ENCODE assay signal across 7 cellular contexts in genomic region chr18:80257579-80258543, GRCh38. TPM values are rescaled to one million over a fixed set of nuclear protein-coding genes. Genes with fewer than 3 reads are reported as not detected.
A peak's percentile ranks its signal among the peaks of the same experiment; 100 is the strongest.
DNase-seq lines count a peak whose midpoint lies in the region; ATAC-seq and TF ChIP-seq lines count a peak whose summit lies in the region.
"Not testable (repeated sequence)": the region's sequence is repeated elsewhere in the genome, so short reads cannot be mapped to it uniquely, and the experiment has no call there.

No MANE protein-coding gene starts in this region.

- H3K4me1 Mint-ChIP-seq in activated CD4-positive, alpha-beta memory T cell treated with anti-CD3 and anti-CD28 coated beads, Interleukin-2, amount 10 ng/mL, durations not matched to agents 7 days and 5 days; naive thymus-derived CD4-positive, alpha-beta T cell: not testable (repeated sequence)
- peaks cover 18% of the 10 kb centered on the region for H3K4me1 Mint-ChIP-seq in MCF 10A (ENCODE audit: insufficient read depth, unreplicated experiment)

- not testable (repeated sequence) for H3K27ac ChIP-seq in naive thymus-derived CD4-positive, alpha-beta T cell (ENCODE audit: low read depth, low read length)

- H3K4me3 Mint-ChIP-seq in activated CD4-positive, alpha-beta memory T cell treated with anti-CD3 and anti-CD28 coated beads, Interleukin-2, amount 10 ng/mL, durations not matched to agents 7 days and 5 days; MCF 10A (ENCODE audit: unreplicated experiment); naive thymus-derived CD4-positive, alpha-beta T cell: not testable (repeated sequence)

- not testable (repeated sequence) for H3K27ac Mint-ChIP-seq in activated CD4-positive, alpha-beta memory T cell treated with anti-CD3 and anti-CD28 coated beads, Interleukin-2, amount 10 ng/mL, durations not matched to agents 7 days and 5 days; MCF 10A (ENCODE audit: low read depth, unreplicated experiment); naive thymus-derived CD4-positive, alpha-beta T cell

- BruUV-seq in MCF 10A (replicated peaks; lab: Mats Ljungman, UMichigan), result not testable (repeated sequence)

- not testable (repeated sequence) for H3K4me1 ChIP-seq in naive thymus-derived CD4-positive, alpha-beta T cell (ENCODE audit: control insufficient read depth in 2 of 2, insufficient read depth in 2 of 2, low read length in 2 of 2)

- H3K27me3 Mint-ChIP-seq in activated CD4-positive, alpha-beta memory T cell treated with anti-CD3 and anti-CD28 coated beads, Interleukin-2, amount 10 ng/mL, durations not matched to agents 7 days and 5 days; MCF 10A (ENCODE audit: insufficient read depth, unreplicated experiment): not testable (repeated sequence)
- peaks cover 3 to 13% (median 7%) of the 10 kb centered on the region in 5 donors for H3K27me3 Mint-ChIP-seq in naive thymus-derived CD4-positive, alpha-beta T cell

- H3K9me3 Mint-ChIP-seq in activated CD4-positive, alpha-beta memory T cell treated with anti-CD3 and anti-CD28 coated beads, Interleukin-2, amount 10 ng/mL, durations not matched to agents 7 days and 5 days; MCF 10A (ENCODE audit: unreplicated experiment); naive thymus-derived CD4-positive, alpha-beta T cell: not testable (repeated sequence)

- ATAC-seq in naive thymus-derived CD4-positive, alpha-beta T cell, result not testable (repeated sequence)

- peak; percentile 78 for TF ChIP-seq CTCF in GM12865 (IDR thresholded peaks at IDR 0.05; ENCODE audit: insufficient read depth, low read depth, low read length, missing control alignments)
- TF ChIP-seq CTCF in MCF 10A (IDR thresholded peaks at IDR 0.05; ENCODE audit: unreplicated experiment), result peak; percentile 84

- DNase-seq in GM12865 (ENCODE audit: low read depth) (peak; percentile 62), NCI-H460 (ENCODE audit: extremely low read depth, low read depth) (peak; percentile 48), MCF 10A (ENCODE audit: unreplicated experiment) (peak; percentile 71), head of caudate nucleus (peak; percentile 61 to 93 (median 85))
- DNase-seq in activated CD4-positive, alpha-beta memory T cell treated with anti-CD3 and anti-CD28 coated beads, Interleukin-2, amount 10 ng/mL, durations not matched to agents 7 days and 5 days, result peak; percentile 63
- DNase-seq in naive thymus-derived CD4-positive, alpha-beta T cell, result peak in 5 of 9 donors; percentile 7 to 55 (median 22)
- DNase-seq in stimulated activated CD4-positive, alpha-beta T cell treated with anti-CD3 and anti-CD28 coated beads, Interleukin-2, amount 100 ng/mL, for 4 hours (ENCODE audit: low read depth), result peak; percentile 29

- intact Hi-C loops in MCF 10A (cut with micrococcal nuclease), result loop anchor here (1.0 kb wide), 1 partner anchor 87 kb away; no protein-coding TSS in a partner anchor
- intact Hi-C loops in head of caudate nucleus (cut with DNase I), result not testable (repeated sequence)
- intact Hi-C loops in naive thymus-derived CD4-positive, alpha-beta T cell (cut with micrococcal nuclease), result loop anchor here in 1 of 2 donors (1.0 kb wide), 1 partner anchor 101 kb away; no protein-coding TSS in a partner anchor

- CTCF ChIA-PET in activated CD4-positive, alpha-beta memory T cell treated with anti-CD3 and anti-CD28 coated beads, Interleukin-2, amount 10 ng/mL, durations not matched to agents 7 days and 5 days (lab: Charles Lee), result interaction anchor here (3.1 kb wide), 1 partner anchor 86 kb away, joined by 14 read pairs; no protein-coding TSS in a partner anchor
- CTCF ChIA-PET in MCF 10A (lab: Yijun Ruan, JAX), result interaction anchor here (0.6 to 5.0 kb wide), 9 partner anchors 56 to 101 kb away, joined by 3 to 78 read pairs (median 4); no protein-coding TSS in a partner anchor
- CTCF ChIA-PET in naive thymus-derived CD4-positive, alpha-beta T cell (lab: Charles Lee), result not testable (repeated sequence)

- not testable (repeated sequence) for H3K9me3 ChIP-seq in naive thymus-derived CD4-positive, alpha-beta T cell (ENCODE audit: control insufficient read depth in 2 of 3, low read length in 3 of 3)

- H3K4me3 ChIP-seq in GM12865 (ENCODE audit: low read depth, low read length); naive thymus-derived CD4-positive, alpha-beta T cell (ENCODE audit: low read length): not testable (repeated sequence)

- not testable (repeated sequence) for H3K27me3 ChIP-seq in naive thymus-derived CD4-positive, alpha-beta T cell (ENCODE audit: control insufficient read depth in 2 of 2, insufficient read depth in 2 of 2, low read length in 2 of 2)

- POLR2A ChIA-PET in activated CD4-positive, alpha-beta memory T cell treated with anti-CD3 and anti-CD28 coated beads, Interleukin-2, amount 10 ng/mL, durations not matched to agents 7 days and 5 days (lab: Charles Lee); naive thymus-derived CD4-positive, alpha-beta T cell (lab: Charles Lee): not testable (repeated sequence)
- POLR2A ChIA-PET in MCF 10A (lab: Yijun Ruan, JAX), result interaction anchor here (0.6 kb wide), 1 partner anchor 42 kb away, joined by 4 read pairs; no protein-coding TSS in a partner anchor

- not testable (repeated sequence) for H3K36me3 Mint-ChIP-seq in activated CD4-positive, alpha-beta memory T cell treated with anti-CD3 and anti-CD28 coated beads, Interleukin-2, amount 10 ng/mL, durations not matched to agents 7 days and 5 days (ENCODE audit: low read depth); MCF 10A (ENCODE audit: insufficient read depth, unreplicated experiment); naive thymus-derived CD4-positive, alpha-beta T cell

- not testable (repeated sequence) for H3K36me3 ChIP-seq in naive thymus-derived CD4-positive, alpha-beta T cell (ENCODE audit: control insufficient read depth in 2 of 3, insufficient read depth in 3 of 3, low read length in 3 of 3)

RNA-seq across cellular contexts. Expression of gene PARD6G, which starts 10.5 kb away (rescaled TPM):
- 3.1 and 3.5 TPM in 2 replicates for total RNA-seq in NCI-H460 (2014; rRNA removed; shearing (Covaris generic))
- 2.0 TPM in 2 replicates for polyA plus RNA-seq in NCI-H460 (2014; cell fraction: nucleus; rRNA removed)
- under 1 TPM; 0.20 to 0.33 TPM for total RNA-seq in activated CD4-positive, alpha-beta memory T cell treated with anti-CD3 and anti-CD28 coated beads, Interleukin-2, amount 10 ng/mL, durations not matched to agents 7 days and 5 days
- total RNA-seq in MCF 10A (2022), result 8.1 and 8.2 TPM in 2 replicates
- under 1 TPM in 4 of 5 experiments, not detected in 1; 0.07 to 0.16 (median 0.09) TPM for total RNA-seq in naive thymus-derived CD4-positive, alpha-beta T cell
- polyA plus RNA-seq in naive thymus-derived CD4-positive, alpha-beta T cell, result not detected

Comparison
In these comparisons a context has a peak if more than half of its experiments do, and no peak if none do; other contexts are left out.
1. DNase-seq: peak in every context shown above with its lines; median percentile 85 in head of caudate nucleus; 71 in MCF 10A; 63 in activated CD4-positive, alpha-beta memory T cell treated with anti-CD3 and anti-CD28 coated beads, Interleukin-2, amount 10 ng/mL, durations not matched to agents 7 days and 5 days; 62 in GM12865; 48 in NCI-H460; 29 in stimulated activated CD4-positive, alpha-beta T cell treated with anti-CD3 and anti-CD28 coated beads, Interleukin-2, amount 100 ng/mL, for 4 hours; 22 in naive thymus-derived CD4-positive, alpha-beta T cell.